ENCODE assay signal across 1 cellular context in the genomic region with DNA sequence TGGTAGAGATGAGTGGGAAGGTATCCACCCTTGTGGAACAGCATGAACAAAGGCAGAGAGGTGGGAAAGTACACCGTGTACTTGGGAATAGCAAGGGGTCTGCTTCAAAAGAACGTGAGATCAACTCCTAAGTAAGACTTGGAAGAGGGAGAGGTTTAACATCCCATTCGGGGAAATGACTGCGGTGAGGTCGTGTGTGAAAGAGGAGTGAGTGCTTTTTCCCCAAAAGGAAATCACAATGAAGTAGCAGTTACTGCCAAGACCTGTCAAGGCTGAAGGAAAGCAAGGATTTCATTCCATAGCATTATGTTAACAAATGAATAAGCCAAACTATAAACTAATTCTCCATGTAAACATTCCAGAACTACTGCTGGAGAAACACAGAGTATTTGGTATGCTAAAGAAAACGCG.
A peak's percentile ranks its signal among the peaks of the same experiment; 100 is the strongest.
TF ChIP-seq lines count a peak whose summit lies in the region.

No MANE protein-coding gene starts in this region.

TF ChIP-seq in K562, 482 proteins besides CTCF, POLR2A, EP300 and RAD21:
- TF ChIP-seq, protein P1, sequence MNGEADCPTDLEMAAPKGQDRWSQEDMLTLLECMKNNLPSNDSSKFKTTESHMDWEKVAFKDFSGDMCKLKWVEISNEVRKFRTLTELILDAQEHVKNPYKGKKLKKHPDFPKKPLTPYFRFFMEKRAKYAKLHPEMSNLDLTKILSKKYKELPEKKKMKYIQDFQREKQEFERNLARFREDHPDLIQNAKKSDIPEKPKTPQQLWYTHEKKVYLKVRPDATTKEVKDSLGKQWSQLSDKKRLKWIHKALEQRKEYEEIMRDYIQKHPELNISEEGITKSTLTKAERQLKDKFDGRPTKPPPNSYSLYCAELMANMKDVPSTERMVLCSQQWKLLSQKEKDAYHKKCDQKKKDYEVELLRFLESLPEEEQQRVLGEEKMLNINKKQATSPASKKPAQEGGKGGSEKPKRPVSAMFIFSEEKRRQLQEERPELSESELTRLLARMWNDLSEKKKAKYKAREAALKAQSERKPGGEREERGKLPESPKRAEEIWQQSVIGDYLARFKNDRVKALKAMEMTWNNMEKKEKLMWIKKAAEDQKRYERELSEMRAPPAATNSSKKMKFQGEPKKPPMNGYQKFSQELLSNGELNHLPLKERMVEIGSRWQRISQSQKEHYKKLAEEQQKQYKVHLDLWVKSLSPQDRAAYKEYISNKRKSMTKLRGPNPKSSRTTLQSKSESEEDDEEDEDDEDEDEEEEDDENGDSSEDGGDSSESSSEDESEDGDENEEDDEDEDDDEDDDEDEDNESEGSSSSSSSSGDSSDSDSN (IDR thresholded peaks at IDR 0.05; ENCODE audit: borderline replicate concordance in 1 of 2, low read depth in 2 of 2, low read length in 2 of 2) = 0 out of 4 replicates have a peak, but pooled peaks of 1 of the 2 experiments have one; percentile 18
- TF ChIP-seq MAFK (IDR thresholded peaks at IDR 0.05; ENCODE audit: low read length) (no peak), TEAD2 (tag; IDR thresholded peaks at IDR 0.05) (peak; percentile 6; the same call in 1 of the 2 replicates)
TF ChIP-seq in K562: peak in this region for 2.
